ENCODE assay signal across 14 cellular contexts in genomic region chr5:156879665-156880285, GRCh38. TPM values are rescaled to one million over a fixed set of nuclear protein-coding genes. Genes with fewer than 3 reads are reported as not detected.
DNase-seq lines count a peak whose midpoint lies in the region; ATAC-seq and TF ChIP-seq lines count a peak whose summit lies in the region.
"Had no signal": no experiment of that assay in that cellular context is flagged by ENCODE, and none has a peak within 500 bp of the region (broad histone marks: within the 10 kb centered on the region; RNA-seq: fewer than 3 reads in every experiment).

No MANE protein-coding gene starts in this region.

- TF ChIP-seq POLR2A in GM18505 (IDR thresholded peaks at IDR 0.05; ENCODE audit: borderline replicate concordance, extremely low read depth, insufficient read depth, insufficient read length) = no peak

- no peaks in the 10 kb centered on the region for H3K36me3 Mint-ChIP-seq in CD14-positive monocyte
- no peaks in the 10 kb centered on the region for H3K36me3 Mint-ChIP-seq in nephron progenitor cell (ENCODE audit: low read depth)
- H3K36me3 Mint-ChIP-seq: mesothelial cell of epicardium had no signal

- ATAC-seq in GM18505 (IDR thresholded peaks at IDR 0.05; ENCODE audit: unreplicated experiment) (peak; percentile 91), GM21723 (IDR thresholded peaks at IDR 0.05; ENCODE audit: unreplicated experiment) (peak; percentile 94), HG03460 (IDR thresholded peaks at IDR 0.05; ENCODE audit: unreplicated experiment) (peak; percentile 89)
- ATAC-seq: SK-N-SH treated with all-trans-retinoic acid at 6 μM for 48 hours had no signal

- H3K27ac Mint-ChIP-seq in CD14-positive monocyte = peak overlapping the region in 1 of 7 donors; percentile 13
- no peak overlapping the region for H3K27ac Mint-ChIP-seq in nephron progenitor cell
- H3K27ac Mint-ChIP-seq: activated naive CD8-positive, alpha-beta T cell; mesothelial cell of epicardium had no signal

- H3K4me1 Mint-ChIP-seq in CD14-positive monocyte = no peaks in the 10 kb centered on the region
- H3K4me1 Mint-ChIP-seq in nephron progenitor cell = no peaks in the 10 kb centered on the region
- H3K4me1 Mint-ChIP-seq: mesothelial cell of epicardium had no signal

- peak; percentile 63 for DNase-seq in NCI-H774 (lab: John Stamatoyannopoulos, UW)
- no peak for DNase-seq in CD14-positive monocyte (ENCODE audit: low spot score)
- no peak for DNase-seq in nephron progenitor cell
- no peak for DNase-seq in RKO (ENCODE audit: low spot score)
- no peak for DNase-seq in central memory CD4-positive, alpha-beta T cell
- DNase-seq: DND-41; IMR-90; stimulated activated CD4-positive, alpha-beta T cell treated with anti-CD3 and anti-CD28 coated beads, Interleukin-2, amount 100 ng/mL, for 48 hours had no signal

- peaks cover 0 to 4% (median 0%) of the 10 kb centered on the region in 3 donors for H3K27me3 Mint-ChIP-seq in CD14-positive monocyte (ENCODE audit: low read depth in 3 of 3)
- peaks cover 11% of the 10 kb centered on the region for H3K27me3 Mint-ChIP-seq in nephron progenitor cell (ENCODE audit: low read depth, poor library complexity)
- H3K27me3 Mint-ChIP-seq: activated naive CD8-positive, alpha-beta T cell had no signal

- TF ChIP-seq CTCF in CD14-positive monocyte (IDR thresholded peaks at IDR 0.05) = no peak
- TF ChIP-seq CTCF in nephron progenitor cell (IDR thresholded peaks at IDR 0.05) = no peak

- H3K4me3 Mint-ChIP-seq in CD14-positive monocyte (no peak overlapping the region), nephron progenitor cell (no peak overlapping the region)
- H3K4me3 Mint-ChIP-seq: activated naive CD8-positive, alpha-beta T cell; mesothelial cell of epicardium had no signal

- intact Hi-C loops in CD14-positive monocyte (cut with micrococcal nuclease) = no loop called here

- H3K9me3 Mint-ChIP-seq in CD14-positive monocyte (peaks cover 0 to 3% (median 2%) of the 10 kb centered on the region in 7 donors), nephron progenitor cell (no peaks in the 10 kb centered on the region)
- H3K9me3 Mint-ChIP-seq: mesothelial cell of epicardium had no signal

RNA-seq across cellular contexts. Expression of gene PPP1R2B, which starts 29.7 kb away (rescaled TPM):
- polyA plus RNA-seq in CD14-positive monocyte = under 1 TPM in 1 of 2 donors, not detected in 1; 0.08 TPM
- polyA plus RNA-seq: IMR-90 had no signal
